Comparison of ENCODE assay signal across 11 cellular contexts in genomic region chr3:66484106-66484857, GRCh38. TPM values are rescaled to one million over a fixed set of nuclear protein-coding genes. Genes with fewer than 3 reads are reported as not detected.
A peak's percentile ranks its signal among the peaks of the same experiment; 100 is the strongest.
DNase-seq lines count a peak whose midpoint lies in the region; ATAC-seq and TF ChIP-seq lines count a peak whose summit lies in the region.
"Had no signal": no experiment of that assay in that cellular context is flagged by ENCODE, and none has a peak within 500 bp of the region (broad histone marks: within the 10 kb centered on the region; RNA-seq: fewer than 3 reads in every experiment).

No MANE protein-coding gene starts in this region.

- DNase-seq in activated T-cell treated with anti-CD3 and anti-CD28 coated beads, Interleukin-2, amount 50 U/mL, for 24 hours: no peak
- no peak for DNase-seq in activated T-cell treated with anti-CD3 and anti-CD28 coated beads, Interleukin-2, amount 50 U/mL, for 72 hours
- no peak for DNase-seq in activated naive CD8-positive, alpha-beta T cell treated with anti-CD3 and anti-CD28 coated beads, Interleukin-2, amount 50 U/mL, for 24 hours
- DNase-seq in lung (ENCODE audit: low spot score): no peak
- DNase-seq in thoracic aorta (ENCODE audit: low spot score): no peak
- DNase-seq in erythroblast (lab: John Stamatoyannopoulos, UW): no peak
- no peak for DNase-seq in GM19240 (ENCODE audit: insufficient read length, low spot score)
- DNase-seq: dermis blood vessel endothelial cell, trophoblast cell had no signal

- H3K27ac Mint-ChIP-seq in activated T-cell treated with anti-CD3 and anti-CD28 coated beads, Interleukin-2, amount 50 U/mL, for 24 hours: peak overlapping the region; percentile 73
- H3K27ac Mint-ChIP-seq in activated T-cell treated with anti-CD3 and anti-CD28 coated beads, Interleukin-2, amount 50 U/mL, for 72 hours: no peak overlapping the region
- peak overlapping the region; percentile 23 for H3K27ac Mint-ChIP-seq in activated naive CD8-positive, alpha-beta T cell treated with anti-CD3 and anti-CD28 coated beads, Interleukin-2, amount 50 U/mL, for 24 hours

- H3K9me3 Mint-ChIP-seq in activated T-cell treated with anti-CD3 and anti-CD28 coated beads, Interleukin-2, amount 50 U/mL, for 24 hours: peaks cover 9% of the 10 kb centered on the region
- peaks cover 3% of the 10 kb centered on the region in 2 donors for H3K9me3 Mint-ChIP-seq in activated T-cell treated with anti-CD3 and anti-CD28 coated beads, Interleukin-2, amount 50 U/mL, for 72 hours
- H3K9me3 Mint-ChIP-seq in activated naive CD8-positive, alpha-beta T cell treated with anti-CD3 and anti-CD28 coated beads, Interleukin-2, amount 50 U/mL, for 24 hours: peaks cover 6% of the 10 kb centered on the region

- H3K4me3 Mint-ChIP-seq in activated T-cell treated with anti-CD3 and anti-CD28 coated beads, Interleukin-2, amount 50 U/mL, for 24 hours: no peak overlapping the region
- peak overlapping the region in 1 of 2 donors; percentile 62 for H3K4me3 Mint-ChIP-seq in activated T-cell treated with anti-CD3 and anti-CD28 coated beads, Interleukin-2, amount 50 U/mL, for 72 hours
- no peak overlapping the region for H3K4me3 Mint-ChIP-seq in activated naive CD8-positive, alpha-beta T cell treated with anti-CD3 and anti-CD28 coated beads, Interleukin-2, amount 50 U/mL, for 24 hours

- no peaks in the 10 kb centered on the region for H3K27me3 ChIP-seq in lung (ENCODE audit: control insufficient read depth, insufficient read depth)
- no peaks in the 10 kb centered on the region for H3K27me3 ChIP-seq in thoracic aorta (replicated peaks; ENCODE audit: insufficient read depth)

- TF ChIP-seq CTCF in lung (IDR thresholded peaks at IDR 0.05; ENCODE audit: control extremely low read depth, extremely low read depth): no peak
- no peak for TF ChIP-seq CTCF in thoracic aorta (IDR thresholded peaks at IDR 0.05)

- no peak for ATAC-seq in activated T-cell treated with anti-CD3 and anti-CD28 coated beads, Interleukin-2, amount 50 U/mL, for 72 hours (replicated peaks in 1 of 2)
- ATAC-seq in activated naive CD8-positive, alpha-beta T cell treated with anti-CD3 and anti-CD28 coated beads, Interleukin-2, amount 50 U/mL, for 24 hours: no peak
- ATAC-seq in lung (ENCODE audit: insufficient read depth, low FRiP score) (no peak), thoracic aorta (ENCODE audit: insufficient number of reproducible peaks, low FRiP score, low read depth) (no peak), HG03139 (IDR thresholded peaks at IDR 0.05; ENCODE audit: unreplicated experiment) (no peak)

- H3K27me3 Mint-ChIP-seq in activated T-cell treated with anti-CD3 and anti-CD28 coated beads, Interleukin-2, amount 50 U/mL, for 24 hours: no peaks in the 10 kb centered on the region
- H3K27me3 Mint-ChIP-seq in activated T-cell treated with anti-CD3 and anti-CD28 coated beads, Interleukin-2, amount 50 U/mL, for 72 hours (ENCODE audit: low read depth): no peaks in the 10 kb centered on the region
- H3K27me3 Mint-ChIP-seq in activated naive CD8-positive, alpha-beta T cell treated with anti-CD3 and anti-CD28 coated beads, Interleukin-2, amount 50 U/mL, for 24 hours: peaks cover 3% of the 10 kb centered on the region

- no peak overlapping the region for H3K4me3 ChIP-seq in lung
- H3K4me3 ChIP-seq in thoracic aorta: no peak overlapping the region

- peaks cover 59% of the 10 kb centered on the region for H3K4me1 Mint-ChIP-seq in activated T-cell treated with anti-CD3 and anti-CD28 coated beads, Interleukin-2, amount 50 U/mL, for 24 hours (ENCODE audit: low read depth)
- H3K4me1 Mint-ChIP-seq in activated T-cell treated with anti-CD3 and anti-CD28 coated beads, Interleukin-2, amount 50 U/mL, for 72 hours (ENCODE audit: low read depth): peaks cover 92% of the 10 kb centered on the region
- peaks cover 84% of the 10 kb centered on the region for H3K4me1 Mint-ChIP-seq in activated naive CD8-positive, alpha-beta T cell treated with anti-CD3 and anti-CD28 coated beads, Interleukin-2, amount 50 U/mL, for 24 hours

- TF ChIP-seq POLR2A in erythroblast (IDR thresholded peaks at IDR 0.05; ENCODE audit: low read length): no peak

- no peaks in the 10 kb centered on the region for H3K9me3 ChIP-seq in lung (ENCODE audit: control insufficient read depth in 2 of 2, insufficient read depth in 1 of 2, low read length in 1 of 2)
- no peaks in the 10 kb centered on the region for H3K9me3 ChIP-seq in thoracic aorta

- WGBS in lung, 2 donors: 84 to 88% methylated on average over 9 of the region's 9 CpGs

- H3K36me3 ChIP-seq in lung (ENCODE audit: control insufficient read depth in 2 of 2, insufficient read depth in 2 of 2, low read length in 2 of 2) (no peaks in the 10 kb centered on the region), thoracic aorta (no peaks in the 10 kb centered on the region)

- H3K4me1 ChIP-seq in lung (ENCODE audit: control insufficient read depth in 2 of 2, insufficient read depth in 2 of 2, low read length in 2 of 2): peaks cover 19 to 39% of the 10 kb centered on the region in 2 donors
- peaks cover 60 to 99% of the 10 kb centered on the region in 2 donors for H3K4me1 ChIP-seq in thoracic aorta (ENCODE audit: control insufficient read depth in 1 of 2, low read depth in 2 of 2)
- H3K4me1 ChIP-seq: parathyroid adenoma had no signal

- H3K36me3 Mint-ChIP-seq in activated T-cell treated with anti-CD3 and anti-CD28 coated beads, Interleukin-2, amount 50 U/mL, for 24 hours (ENCODE audit: low read depth): peaks cover 28% of the 10 kb centered on the region
- peaks cover 4 to 6% of the 10 kb centered on the region in 2 donors for H3K36me3 Mint-ChIP-seq in activated T-cell treated with anti-CD3 and anti-CD28 coated beads, Interleukin-2, amount 50 U/mL, for 72 hours (ENCODE audit: insufficient read depth in 2 of 2)
- peaks cover 15% of the 10 kb centered on the region for H3K36me3 Mint-ChIP-seq in activated naive CD8-positive, alpha-beta T cell treated with anti-CD3 and anti-CD28 coated beads, Interleukin-2, amount 50 U/mL, for 24 hours (ENCODE audit: low read depth)

- H3K27ac ChIP-seq in lung (ENCODE audit: low read depth in 1 of 2, low read length in 1 of 2) (peak overlapping the region; percentile 4 to 75), thoracic aorta (peak overlapping the region; percentile 91 to 92)
- H3K27ac ChIP-seq: parathyroid adenoma had no signal

RNA-seq across cellular contexts. Expression of gene LRIG1, which starts 16.5 kb away (rescaled TPM):
- total RNA-seq in activated T-cell treated with anti-CD3 and anti-CD28 coated beads, Interleukin-2, amount 50 U/mL, for 72 hours: 10 to 100 TPM; 21.6 to 44.8 TPM
- total RNA-seq in lung (10 to 100 TPM; 59.3 to 97.4 TPM), thoracic aorta (100 to 1,000 TPM; 121 to 131 TPM)
- 10 to 100 TPM; 21.9 to 25.1 TPM for polyA plus RNA-seq in lung
